ENCODE assay signal across 8 cellular contexts in the genomic region with DNA sequence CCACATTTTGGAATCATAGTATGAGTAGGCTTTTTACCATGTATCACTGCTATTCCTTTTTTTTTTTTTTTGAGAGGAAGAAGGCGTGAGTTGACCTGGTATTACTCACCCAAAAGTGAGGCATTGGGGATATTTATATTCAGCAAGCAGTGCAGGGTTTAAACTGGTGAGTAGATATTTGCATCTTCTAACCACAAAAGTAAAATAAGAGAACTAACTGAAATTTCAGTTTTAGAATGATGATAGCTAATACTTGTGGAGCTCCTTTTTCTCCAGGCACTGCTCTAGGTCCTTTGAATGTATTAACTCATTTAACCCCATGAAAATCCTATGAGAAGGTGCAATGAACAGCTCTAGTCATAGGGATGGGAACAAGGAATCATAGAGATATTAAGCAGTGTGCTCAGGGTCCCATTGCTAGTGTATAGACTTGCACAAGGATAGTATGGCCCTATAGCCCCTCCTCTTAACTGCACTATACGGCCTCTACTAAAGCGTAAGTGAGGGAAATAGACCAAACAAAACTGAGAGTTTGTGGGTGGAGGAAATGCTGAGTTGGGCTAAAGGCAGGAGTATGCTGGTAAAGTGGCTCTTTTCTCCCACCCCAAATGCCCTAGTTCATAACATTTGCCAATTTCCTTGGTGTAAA.
A peak's percentile ranks its signal among the peaks of the same experiment; 100 is the strongest.
DNase-seq lines count a peak whose midpoint lies in the region; ATAC-seq and TF ChIP-seq lines count a peak whose summit lies in the region.

No MANE protein-coding gene starts in this region.

- H3K4me3 Mint-ChIP-seq in activated T-cell treated with anti-CD3 and anti-CD28 coated beads, Interleukin-2, amount 50 U/mL, for 24 hours = peak overlapping the region; percentile 71

- H3K36me3 Mint-ChIP-seq in activated T-cell treated with anti-CD3 and anti-CD28 coated beads, Interleukin-2, amount 50 U/mL, for 24 hours (ENCODE audit: low read depth) = no peaks in the 10 kb centered on the region

- peak overlapping the region; percentile 95 for H3K27ac Mint-ChIP-seq in activated T-cell treated with anti-CD3 and anti-CD28 coated beads, Interleukin-2, amount 50 U/mL, for 24 hours

- H3K9me3 Mint-ChIP-seq in activated T-cell treated with anti-CD3 and anti-CD28 coated beads, Interleukin-2, amount 50 U/mL, for 24 hours = peaks cover 8% of the 10 kb centered on the region

- ATAC-seq in HG02798 (IDR thresholded peaks at IDR 0.05; ENCODE audit: poor library complexity, unreplicated experiment) = peak; percentile 83

- no peak overlapping the region for H3K4me3 ChIP-seq in fibroblast of pulmonary artery (replicated peaks; ENCODE audit: low read depth, low read length)

- H3K4me1 Mint-ChIP-seq in activated T-cell treated with anti-CD3 and anti-CD28 coated beads, Interleukin-2, amount 50 U/mL, for 24 hours (ENCODE audit: low read depth) = peaks cover 62% of the 10 kb centered on the region

- TF ChIP-seq CTCF in fibroblast of pulmonary artery (IDR thresholded peaks at IDR 0.05; ENCODE audit: low read length, missing control alignments) = no peak

- no peaks in the 10 kb centered on the region for H3K27me3 Mint-ChIP-seq in activated T-cell treated with anti-CD3 and anti-CD28 coated beads, Interleukin-2, amount 50 U/mL, for 24 hours

- DNase-seq in activated T-cell treated with anti-CD3 and anti-CD28 coated beads, Interleukin-2, amount 50 U/mL, for 24 hours = no peak
- DNase-seq in activated T-cell treated with anti-CD3 and anti-CD28 coated beads, Interleukin-2, amount 50 U/mL, for 1 hour = no peak
- peak; percentile 77 for DNase-seq in NOMO-1 treated with DMSO at 0.1 percent for 48 hours (lab: John Stamatoyannopoulos, UW; ENCODE audit: unreplicated experiment)
- peak; percentile 39 for DNase-seq in fibroblast of pulmonary artery (ENCODE audit: low read depth)
- no peak for DNase-seq in NCI-H2196 treated with DMSO at 0.1 percent for 48 hours (lab: John Stamatoyannopoulos, UW; ENCODE audit: unreplicated experiment)
- no peak for DNase-seq in NCI-H1930 (lab: John Stamatoyannopoulos, UW)
- no peak for DNase-seq in iPS-NIHi7 (ENCODE audit: extremely low spot score)

Comparison
In these comparisons a context has a peak if more than half of its experiments do, and no peak if none do; other contexts are left out.
1. DNase-seq: peak in NOMO-1 treated with DMSO at 0.1 percent for 48 hours (single experiment) and fibroblast of pulmonary artery (single experiment); none in activated T-cell treated with anti-CD3 and anti-CD28 coated beads, Interleukin-2, amount 50 U/mL, for 24 hours (single experiment), activated T-cell treated with anti-CD3 and anti-CD28 coated beads, Interleukin-2, amount 50 U/mL, for 1 hour (single experiment), NCI-H2196 treated with DMSO at 0.1 percent for 48 hours (single experiment), NCI-H1930 (0 of 2) and iPS-NIHi7 (single experiment).